16 cellular contexts compared by ENCODE assay signal in genomic region chr3:14492948-14493881, GRCh38. TPM values are rescaled to one million over a fixed set of nuclear protein-coding genes. Genes with fewer than 3 reads are reported as not detected.
"Had no signal": no experiment of that assay in that cellular context is flagged by ENCODE, and none has a peak within 500 bp of the region (broad histone marks: within the 10 kb centered on the region; RNA-seq: fewer than 3 reads in every experiment).

No MANE protein-coding gene starts in this region.

- H3K9me3 ChIP-seq: colonic mucosa, esophagus squamous epithelium, lower lobe of right lung, right atrium auricular region, thyroid gland, vagina had no signal

- H2AFZ ChIP-seq: hepatocyte had no signal

- H3K4me1 ChIP-seq: colonic mucosa, thyroid gland, vagina had no signal

- ATAC-seq: foreskin keratinocyte, left lobe of liver, lower lobe of right lung had no signal

- DNase-seq: cerebellar nuclear complex; colonic mucosa; dermis blood vessel endothelial cell; esophagus squamous epithelium; foreskin keratinocyte; head of caudate nucleus; lower lobe of right lung; small intestine; stimulated activated CD4-positive, alpha-beta T cell treated with anti-CD3 and anti-CD28 coated beads, Interleukin-2, amount 100 ng/mL, for 48 hours; stimulated activated naive CD4-positive, alpha-beta T cell treated with Interleukin-2 at 50 U/mL for 16 hours; thyroid gland had no signal

- H3K4me2 ChIP-seq: hepatocyte had no signal

- H3K4me3 ChIP-seq: colonic mucosa, esophagus squamous epithelium, hepatocyte, lower lobe of right lung, right atrium auricular region, thyroid gland, vagina had no signal

- FAIRE-seq: small intestine had no signal

- H3K27me3 ChIP-seq: colonic mucosa, esophagus squamous epithelium, foreskin keratinocyte, hepatocyte, right atrium auricular region, thyroid gland, vagina had no signal

- H3K36me3 ChIP-seq: colonic mucosa, right atrium auricular region, thyroid gland had no signal

- H3K27ac ChIP-seq: colonic mucosa, esophagus squamous epithelium, foreskin keratinocyte, hepatocyte, lower lobe of right lung, thyroid gland, vagina had no signal

- H3K79me2 ChIP-seq: hepatocyte had no signal

RNA-seq across cellular contexts. Expression of gene GRIP2, which starts 46.9 kb away (rescaled TPM):
- total RNA-seq: epithelial cell of proximal tubule had no signal
